ENCODE assay signal across 22 cellular contexts in genomic region chr17:62043140-62043539, GRCh38. TPM values are rescaled to one million over a fixed set of nuclear protein-coding genes. Genes with fewer than 3 reads are reported as not detected.
DNase-seq lines count a peak whose midpoint lies in the region; ATAC-seq, FAIRE-seq and TF ChIP-seq lines count a peak whose summit lies in the region.
"Had no signal": no experiment of that assay in that cellular context is flagged by ENCODE, and none has a peak within 500 bp of the region (broad histone marks: within the 10 kb centered on the region; RNA-seq: fewer than 3 reads in every experiment).

No MANE protein-coding gene starts in this region.

- FAIRE-seq in H54 (lab: Jason Lieb, UNC): peak; percentile 43
- FAIRE-seq: G401.6, H1 had no signal

- H3K4me3 Mint-ChIP-seq in central memory CD8-positive, alpha-beta T cell: no peak overlapping the region

- peaks cover 42% of the 10 kb centered on the region for H3K36me3 Mint-ChIP-seq in central memory CD8-positive, alpha-beta T cell (ENCODE audit: insufficient read depth)

- peak overlapping the region; percentile 41 for H3K27ac ChIP-seq in cardiac muscle cell
- no peak overlapping the region for H3K27ac ChIP-seq in left ventricle myocardium inferior (replicated peaks)

- H3K36me3 ChIP-seq in cardiac muscle cell (peaks cover 49% of the 10 kb centered on the region), left ventricle myocardium inferior (peaks cover 44% of the 10 kb centered on the region)

- no peak for DNase-seq in cardiac muscle cell (ENCODE audit: low read depth in 1 of 2, low spot score in 1 of 2)
- no peak for DNase-seq in left ventricle myocardium inferior
- DNase-seq in H54 (ENCODE audit: insufficient read length, low spot score): no peak
- no peak for DNase-seq in central memory CD8-positive, alpha-beta T cell (ENCODE audit: low spot score in 2 of 2)
- DNase-seq: Caco-2; KBM-7; MV-4-11; NCI-H1105 treated with DMSO at 0.1 percent for 48 hours; NCI-H146; NCI-H1930; NCI-H446; NCI-H524 treated with DMSO at 0.1 percent for 48 hours; NCI-H82; NK-92 treated with Interleukin-12 subunit alpha and Interleukin-12 subunit beta, amount 100 ng/mL, for 24 hours; PC-3; SK-N-SH had no signal

- ATAC-seq in central memory CD8-positive, alpha-beta T cell (replicated peaks; ENCODE audit: extremely low read depth, poor library complexity, severe bottlenecking): no peak
- ATAC-seq in GM19023 (IDR thresholded peaks at IDR 0.05; ENCODE audit: unreplicated experiment) (no peak), GM19324 (IDR thresholded peaks at IDR 0.05; ENCODE audit: low FRiP score, unreplicated experiment) (no peak), GM19328 (IDR thresholded peaks at IDR 0.05; ENCODE audit: unreplicated experiment) (no peak)
- ATAC-seq: HCT116, PC-3 had no signal

- no peaks in the 10 kb centered on the region for H3K27me3 ChIP-seq in cardiac muscle cell
- H3K27me3 ChIP-seq in left ventricle myocardium inferior (ENCODE audit: low read depth): no peaks in the 10 kb centered on the region

- H3K4me3 ChIP-seq in cardiac muscle cell (no peak overlapping the region), left ventricle myocardium inferior (no peak overlapping the region)

- TF ChIP-seq CTCF in cardiac muscle cell (IDR thresholded peaks at IDR 0.05; ENCODE audit: low read depth, low read length) (no peak), left ventricle myocardium inferior (IDR thresholded peaks at IDR 0.05; ENCODE audit: borderline replicate concordance) (no peak)

- intact Hi-C loops in left ventricle myocardium inferior (cut with micrococcal nuclease): no loop called here

- TF ChIP-seq POLR2A in H54 (IDR thresholded peaks at IDR 0.05; ENCODE audit: low read depth, low read length): no peak

- H3K4me1 Mint-ChIP-seq in central memory CD8-positive, alpha-beta T cell: peaks cover 60% of the 10 kb centered on the region

- H3K4me1 ChIP-seq in cardiac muscle cell (ENCODE audit: low read depth): no peaks in the 10 kb centered on the region
- peaks cover 43% of the 10 kb centered on the region for H3K4me1 ChIP-seq in left ventricle myocardium inferior
- H3K4me1 ChIP-seq: Caco-2 had no signal

- no peaks in the 10 kb centered on the region for H3K27me3 Mint-ChIP-seq in central memory CD8-positive, alpha-beta T cell

- no peaks in the 10 kb centered on the region for H3K9me3 Mint-ChIP-seq in central memory CD8-positive, alpha-beta T cell

- H3K27ac Mint-ChIP-seq in central memory CD8-positive, alpha-beta T cell (ENCODE audit: low read depth): peak overlapping the region; percentile 86

- H3K9me3 ChIP-seq in cardiac muscle cell (ENCODE audit: low read depth) (no peaks in the 10 kb centered on the region), left ventricle myocardium inferior (replicated peaks) (no peaks in the 10 kb centered on the region)
- H3K9me3 ChIP-seq: Caco-2, SK-N-SH had no signal

RNA-seq across cellular contexts. Expression of gene MED13, which starts 21.9 kb away (rescaled TPM):
- total RNA-seq in cardiac muscle cell (12.5 and 26.9 TPM in 2 replicates), left ventricle myocardium inferior (29.0 TPM)
- polyA plus RNA-seq in cardiac muscle cell: 3.3 and 5.0 TPM in 2 replicates
